ENCODE assay signal across 26 cellular contexts in genomic region chr21:27419153-27419552, GRCh38.
"Had no signal": no experiment of that assay in that cellular context is flagged by ENCODE, and none has a peak within 500 bp of the region (broad histone marks: within the 10 kb centered on the region; RNA-seq: fewer than 3 reads in every experiment).

No MANE protein-coding gene starts in this region.

- H3K9ac ChIP-seq: KMS-11 had no signal

- H3K4me1 ChIP-seq: breast epithelium had no signal

- H3K4me3 ChIP-seq: breast epithelium, MG63 had no signal

- H3K4me3 Mint-ChIP-seq: activated CD8-positive, alpha-beta T cell treated with anti-CD3 and anti-CD28 coated beads, Interleukin-2, amount 10 ng/mL, durations not matched to agents 7 days and 5 days; activated naive CD8-positive, alpha-beta T cell treated with anti-CD3 and anti-CD28 coated beads, Interleukin-2, amount 10 ng/mL, durations not matched to agents 7 days and 5 days; T-helper 17 cell; WTC11 had no signal

- DNase-seq: activated CD4-positive, alpha-beta T cell treated with anti-CD3 and anti-CD28 coated beads for 48 hours; activated CD4-positive, alpha-beta T cell treated with anti-CD3 and anti-CD28 coated beads, Interleukin-2, amount 50 U/mL, for 4 hours; activated CD4-positive, CD25-positive, alpha-beta regulatory T cell treated with anti-CD3 and anti-CD28 coated beads, Interleukin-2, amount 50 U/mL, for 72 hours; activated CD8-positive, alpha-beta memory T cell treated with anti-CD3 and anti-CD28 coated beads, Interleukin-2, amount 50 U/mL, for 48 hours; activated CD8-positive, alpha-beta T cell treated with anti-CD3 and anti-CD28 coated beads, Interleukin-2, amount 10 ng/mL, durations not matched to agents 7 days and 5 days; activated naive CD4-positive, alpha-beta T cell treated with anti-CD3 and anti-CD28 coated beads, Interleukin-2, amount 50 U/mL, for 16 hours; activated naive CD8-positive, alpha-beta T cell treated with anti-CD3 and anti-CD28 coated beads, Interleukin-2, amount 10 ng/mL, durations not matched to agents 7 days and 5 days; activated T-cell treated with anti-CD3 and anti-CD28 coated beads, Interleukin-2, amount 50 U/mL, for 1 hour; aorta; MG63; MV-4-11; NCI-H1092 treated with DMSO at 0.1 percent for 48 hours; NCI-H1417 treated with DMSO at 0.1 percent for 48 hours; NCI-H1694; NCI-H2029 treated with DMSO at 0.1 percent for 48 hours; NCI-H345; NCI-H510A treated with DMSO at 0.1 percent for 48 hours; NCI-H69; PC-3; SHP77 treated with DMSO at 0.1 percent for 48 hours; T-helper 17 cell; T-helper 9 cell had no signal

- H3K27me3 ChIP-seq: breast epithelium, MG63 had no signal

- ATAC-seq: activated CD8-positive, alpha-beta T cell treated with anti-CD3 and anti-CD28 coated beads, Interleukin-2, amount 10 ng/mL, durations not matched to agents 7 days and 5 days; PC-3; T-helper 17 cell; WTC11 had no signal

- H3K27me3 Mint-ChIP-seq: activated naive CD8-positive, alpha-beta T cell treated with anti-CD3 and anti-CD28 coated beads, Interleukin-2, amount 10 ng/mL, durations not matched to agents 7 days and 5 days; T-helper 17 cell had no signal

- H3K27ac ChIP-seq: breast epithelium, KMS-11 had no signal

- H3K4me2 ChIP-seq: KMS-11 had no signal

- H3K36me3 ChIP-seq: breast epithelium, MG63 had no signal

- H3K36me3 Mint-ChIP-seq: activated naive CD8-positive, alpha-beta T cell treated with anti-CD3 and anti-CD28 coated beads, Interleukin-2, amount 10 ng/mL, durations not matched to agents 7 days and 5 days; WTC11 had no signal

- H3K4me1 Mint-ChIP-seq: activated naive CD8-positive, alpha-beta T cell treated with anti-CD3 and anti-CD28 coated beads, Interleukin-2, amount 10 ng/mL, durations not matched to agents 7 days and 5 days; T-helper 17 cell had no signal

- H3K27ac Mint-ChIP-seq: activated CD8-positive, alpha-beta T cell treated with anti-CD3 and anti-CD28 coated beads, Interleukin-2, amount 10 ng/mL, durations not matched to agents 7 days and 5 days; activated naive CD8-positive, alpha-beta T cell treated with anti-CD3 and anti-CD28 coated beads, Interleukin-2, amount 10 ng/mL, durations not matched to agents 7 days and 5 days; T-helper 17 cell; WTC11 had no signal

- H3K9me3 ChIP-seq: breast epithelium had no signal

- FAIRE-seq: RCC 7860 had no signal
